In genomic region chr9:7570107-7570720, GRCh38 we compare ENCODE assay signal across 9 cellular contexts.
DNase-seq lines count a peak whose midpoint lies in the region; ATAC-seq and TF ChIP-seq lines count a peak whose summit lies in the region.
"Had no signal": no experiment of that assay in that cellular context is flagged by ENCODE, and none has a peak within 500 bp of the region (broad histone marks: within the 10 kb centered on the region; RNA-seq: fewer than 3 reads in every experiment).

No MANE protein-coding gene starts in this region.

- peak; percentile 56 for ATAC-seq in CD8-positive, alpha-beta T cell
- peak; percentile 97 for ATAC-seq in GM19023 (IDR thresholded peaks at IDR 0.05; ENCODE audit: unreplicated experiment)
- ATAC-seq in HG03354 (IDR thresholded peaks at IDR 0.05; ENCODE audit: poor library complexity, severe bottlenecking, unreplicated experiment), result peak; percentile 96

- no peaks in the 10 kb centered on the region for H3K79me2 ChIP-seq in fibroblast of lung (ENCODE audit: control insufficient read depth, insufficient read depth, low read length)

- no peaks in the 10 kb centered on the region for H3K9me3 Mint-ChIP-seq in CD8-positive, alpha-beta T cell
- H3K9me3 Mint-ChIP-seq in osteocyte (ENCODE audit: unreplicated experiment), result no peaks in the 10 kb centered on the region
- H3K9me3 Mint-ChIP-seq: activated naive CD4-positive, alpha-beta T cell treated with anti-CD3 and anti-CD28 coated beads, Interleukin-2, amount 50 U/mL, for 24 hours had no signal

- H3K27me3 Mint-ChIP-seq in CD8-positive, alpha-beta T cell (ENCODE audit: low read depth), result peaks cover 8% of the 10 kb centered on the region
- no peaks in the 10 kb centered on the region for H3K27me3 Mint-ChIP-seq in osteocyte (ENCODE audit: unreplicated experiment)

- no peaks in the 10 kb centered on the region for H3K9me3 ChIP-seq in CD8-positive, alpha-beta T cell (ENCODE audit: low read length)
- no peaks in the 10 kb centered on the region for H3K9me3 ChIP-seq in fibroblast of lung (ENCODE audit: control insufficient read depth, insufficient read depth, low read depth, low read length)
- no peaks in the 10 kb centered on the region for H3K9me3 ChIP-seq in tibial nerve

- H3K9ac ChIP-seq in fibroblast of lung (ENCODE audit: insufficient read depth, low read length), result no peak overlapping the region

- no peaks in the 10 kb centered on the region for H3K36me3 ChIP-seq in CD8-positive, alpha-beta T cell (ENCODE audit: insufficient read depth, low read length)
- H3K36me3 ChIP-seq in fibroblast of lung (ENCODE audit: control insufficient read depth, insufficient read depth, low read length), result no peaks in the 10 kb centered on the region
- no peaks in the 10 kb centered on the region for H3K36me3 ChIP-seq in tibial nerve

- CTCF ChIA-PET in CD8-positive, alpha-beta T cell (lab: Charles Lee), result interaction anchor here (0.6 to 3.2 kb wide), 13 partner anchors 10 to 267 kb away, joined by 3 to 25 read pairs (median 4); no protein-coding TSS in a partner anchor

- 92 to 93% methylated on average over 1 of the region's 1 CpG for WGBS in tibial nerve, 2 donors

- no peak overlapping the region for H3K27ac Mint-ChIP-seq in CD8-positive, alpha-beta T cell
- H3K27ac Mint-ChIP-seq in osteocyte (ENCODE audit: unreplicated experiment), result no peak overlapping the region
- H3K27ac Mint-ChIP-seq: activated naive CD4-positive, alpha-beta T cell treated with anti-CD3 and anti-CD28 coated beads, Interleukin-2, amount 50 U/mL, for 24 hours had no signal

- no peaks in the 10 kb centered on the region for H4K20me1 ChIP-seq in fibroblast of lung (ENCODE audit: control insufficient read depth, extremely low read depth, insufficient read depth, low read length)

- H3K4me3 ChIP-seq in CD8-positive, alpha-beta T cell (ENCODE audit: low read depth, low read length), result no peak overlapping the region
- no peak overlapping the region for H3K4me3 ChIP-seq in fibroblast of lung (replicated peaks in 1 of 4; ENCODE audit: control extremely low read depth in 1 of 4, insufficient read depth in 1 of 4, low read depth in 3 of 4, low read length in 4 of 4)
- H3K4me3 ChIP-seq in tibial nerve, result no peak overlapping the region

- TF ChIP-seq EP300 in tibial nerve (IDR thresholded peaks at IDR 0.05), result no peak

- no peaks in the 10 kb centered on the region for H3K4me1 ChIP-seq in CD8-positive, alpha-beta T cell (ENCODE audit: insufficient read depth, low read length)
- no peaks in the 10 kb centered on the region for H3K4me1 ChIP-seq in fibroblast of lung (ENCODE audit: control insufficient read depth, extremely low read depth, insufficient read depth, low read length)
- no peaks in the 10 kb centered on the region for H3K4me1 ChIP-seq in tibial nerve

- no peak for TF ChIP-seq POLR2A in tibial nerve (IDR thresholded peaks at IDR 0.05)

- no peaks in the 10 kb centered on the region for H3K36me3 Mint-ChIP-seq in CD8-positive, alpha-beta T cell
- H3K36me3 Mint-ChIP-seq in osteocyte (ENCODE audit: unreplicated experiment), result no peaks in the 10 kb centered on the region
- H3K36me3 Mint-ChIP-seq: activated naive CD4-positive, alpha-beta T cell treated with anti-CD3 and anti-CD28 coated beads, Interleukin-2, amount 50 U/mL, for 24 hours had no signal

- peaks cover 2% of the 10 kb centered on the region for H3K4me1 Mint-ChIP-seq in CD8-positive, alpha-beta T cell (ENCODE audit: low read depth)
- H3K4me1 Mint-ChIP-seq in osteocyte (ENCODE audit: unreplicated experiment), result no peaks in the 10 kb centered on the region

- peak; percentile 89 for TF ChIP-seq CTCF in CD8-positive, alpha-beta T cell (IDR thresholded peaks at IDR 0.05)
- TF ChIP-seq CTCF in fibroblast of lung (conservative IDR thresholded peaks at IDR 0.05 in 1 of 2, IDR thresholded peaks at IDR 0.05 in 1 of 2; ENCODE audit: low read depth in 1 of 2, low read length in 2 of 2), result peak; percentile 72 to 90
- TF ChIP-seq CTCF in osteocyte (IDR thresholded peaks at IDR 0.05), result peak; percentile 72
- TF ChIP-seq CTCF in tibial nerve (IDR thresholded peaks at IDR 0.05), result peak; percentile 57 to 70 (median 63)

- no peak overlapping the region for H3K27ac ChIP-seq in CD8-positive, alpha-beta T cell (ENCODE audit: low read depth, low read length)
- H3K27ac ChIP-seq in fibroblast of lung (ENCODE audit: insufficient read depth, low read length) (no peak overlapping the region), tibial nerve (no peak overlapping the region)

- H3K27me3 ChIP-seq in CD8-positive, alpha-beta T cell (ENCODE audit: insufficient read depth, low read length), result no peaks in the 10 kb centered on the region
- H3K27me3 ChIP-seq in fibroblast of lung (ENCODE audit: control insufficient read depth, insufficient read depth, low read length) (no peaks in the 10 kb centered on the region), tibial nerve (no peaks in the 10 kb centered on the region)

- intact Hi-C loops in CD8-positive, alpha-beta T cell (cut with DNase I, micrococcal nuclease), result loop anchor here (1.0 to 5.0 kb wide), 5 partner anchors 44 to 1327 kb away; partner anchors contain the start of gene DMAC1 (in 1 of the 2)

- H3K4me3 Mint-ChIP-seq in CD8-positive, alpha-beta T cell, result no peak overlapping the region
- no peak overlapping the region for H3K4me3 Mint-ChIP-seq in osteocyte (ENCODE audit: unreplicated experiment)
- H3K4me3 Mint-ChIP-seq: activated naive CD4-positive, alpha-beta T cell treated with anti-CD3 and anti-CD28 coated beads, Interleukin-2, amount 50 U/mL, for 24 hours had no signal

- no peak overlapping the region for H2AFZ ChIP-seq in fibroblast of lung (ENCODE audit: low read length)

- no peak overlapping the region for H3K4me2 ChIP-seq in fibroblast of lung (ENCODE audit: extremely low read depth, insufficient read depth, low read length)

- peak; percentile 42 to 76 (median 55) for DNase-seq in CD8-positive, alpha-beta T cell
- DNase-seq in NCI-H69 (lab: John Stamatoyannopoulos, UW) (peak; percentile 90), fibroblast of lung (ENCODE audit: low read depth in 2 of 2) (peak; percentile 16 to 57), osteocyte (ENCODE audit: extremely low spot score, unreplicated experiment) (no peak), tibial nerve (ENCODE audit: low spot score in 2 of 2) (peak; percentile 23 to 81)
- DNase-seq in activated CD8-positive, alpha-beta memory T cell treated with anti-CD3 and anti-CD28 coated beads, Interleukin-2, amount 50 U/mL, for 24 hours (ENCODE audit: extremely low read depth), result peak; percentile 30

- POLR2A ChIA-PET in CD8-positive, alpha-beta T cell (lab: Charles Lee), result interaction anchor here (1.7 kb wide), 1 partner anchor 89 kb away, joined by 5 read pairs; no protein-coding TSS in a partner anchor
